Comparison of ENCODE assay signal across 16 cellular contexts in genomic region chr10:132558516-132559413, GRCh38. TPM values are rescaled to one million over a fixed set of nuclear protein-coding genes. Genes with fewer than 3 reads are reported as not detected.
A peak's percentile ranks its signal among the peaks of the same experiment; 100 is the strongest.
DNase-seq lines count a peak whose midpoint lies in the region; ATAC-seq, FAIRE-seq and TF ChIP-seq lines count a peak whose summit lies in the region.
"Had no signal": no experiment of that assay in that cellular context is flagged by ENCODE, and none has a peak within 500 bp of the region (broad histone marks: within the 10 kb centered on the region; RNA-seq: fewer than 3 reads in every experiment).

No MANE protein-coding gene starts in this region.

- H3K36me3 ChIP-seq in H7 (replicated peaks; ENCODE audit: control insufficient read depth, insufficient read depth, low read length): no peaks in the 10 kb centered on the region
- no peaks in the 10 kb centered on the region for H3K36me3 ChIP-seq in bronchial epithelial cell (ENCODE audit: control insufficient read depth, insufficient read depth, low read length)
- H3K36me3 ChIP-seq in gastroesophageal sphincter: no peaks in the 10 kb centered on the region
- H3K36me3 ChIP-seq: Peyer's patch had no signal

- peaks cover 40 to 45% (median 44%) of the 10 kb centered on the region in 3 donors for H3K4me1 Mint-ChIP-seq in naive B cell

- H3K4me3 ChIP-seq in H7 (ENCODE audit: insufficient read depth, low read depth, low read length) (no peak overlapping the region), bronchial epithelial cell (ENCODE audit: low read depth, low read length) (no peak overlapping the region), gastroesophageal sphincter (no peak overlapping the region)
- H3K4me3 ChIP-seq: Peyer's patch had no signal

- H3K4me3 Mint-ChIP-seq in naive B cell: peak overlapping the region in 3 of 8 donors; percentile 3 to 48 (median 22)

- no peak for TF ChIP-seq POLR2A in gastroesophageal sphincter (IDR thresholded peaks at IDR 0.05)

- H3K27me3 Mint-ChIP-seq in naive B cell: no peaks in the 10 kb centered on the region

- no peaks in the 10 kb centered on the region; the same call in 1 of the 2 replicates for H3K27me3 ChIP-seq in H7 (ENCODE audit: control insufficient read depth, insufficient read depth, low read length)
- no peaks in the 10 kb centered on the region for H3K27me3 ChIP-seq in bronchial epithelial cell (ENCODE audit: control insufficient read depth, insufficient read depth, low read length)
- no peaks in the 10 kb centered on the region for H3K27me3 ChIP-seq in gastroesophageal sphincter
- H3K27me3 ChIP-seq: Peyer's patch had no signal

- no peaks in the 10 kb centered on the region for H3K36me3 Mint-ChIP-seq in naive B cell

- H3K9me3 ChIP-seq in gastroesophageal sphincter: no peaks in the 10 kb centered on the region
- H3K9me3 ChIP-seq: Peyer's patch had no signal

- peak; percentile 78 for DNase-seq in H7
- DNase-seq in bronchial epithelial cell (ENCODE audit: low read depth): no peak
- no peak for DNase-seq in naive B cell
- DNase-seq in activated CD4-positive, alpha-beta T cell treated with anti-CD3 and anti-CD28 coated beads, Interleukin-2, amount 50 U/mL, for 4 hours: no peak
- DNase-seq in D341Med (ENCODE audit: low spot score): no peak
- DNase-seq: DMS153, GOT3, MM.1S, NCI-H1105, NCI-H1694 treated with DMSO at 0.1 percent for 48 hours, NCI-H446 treated with DMSO at 0.1 percent for 48 hours, NCI-H82, Peyer's patch, SHP77 treated with DMSO at 0.1 percent for 48 hours had no signal

- peaks cover 0 to 100% (median 17%) of the 10 kb centered on the region in 3 donors for H3K4me1 ChIP-seq in gastroesophageal sphincter

- peak overlapping the region in 2 of 4 donors; percentile 39 to 59 for H3K27ac ChIP-seq in gastroesophageal sphincter

- FAIRE-seq in bronchial epithelial cell (lab: Jason Lieb, UNC): peak; percentile 7

- no peaks in the 10 kb centered on the region for H3K9me3 Mint-ChIP-seq in naive B cell

- TF ChIP-seq CTCF in bronchial epithelial cell (IDR thresholded peaks at IDR 0.05; ENCODE audit: insufficient read depth, low read length, severe bottlenecking) (no peak), gastroesophageal sphincter (IDR thresholded peaks at IDR 0.05) (no peak)

- TF ChIP-seq EP300 in gastroesophageal sphincter (IDR thresholded peaks at IDR 0.05): no peak

- ATAC-seq in naive B cell (ENCODE audit: low read depth in 2 of 2) (no peak), GM18502 (IDR thresholded peaks at IDR 0.05; ENCODE audit: poor library complexity, unreplicated experiment) (no peak), gastroesophageal sphincter (no peak)

- 95 to 100% methylated on average over 1 to 2 of the region's 32 CpGs for WGBS in gastroesophageal sphincter (ENCODE audit: low coverage in 1 of 2), 2 donors

- H3K27ac Mint-ChIP-seq in naive B cell: peak overlapping the region in 5 of 6 donors; percentile 76 to 95 (median 95)

RNA-seq across cellular contexts. Expression of gene INPP5A, which starts 21.2 kb away (rescaled TPM):
- 21.0 and 29.2 TPM in 2 replicates for total RNA-seq in H7 (2014; rRNA removed; shearing (Covaris generic))
- total RNA-seq in bronchial epithelial cell (22.8 and 29.5 TPM in 2 replicates), gastroesophageal sphincter (100 to 1,000 TPM; 111 to 288 (median 215) TPM)
- polyA plus RNA-seq in naive B cell (ENCODE audit: low read depth in 6 of 6): 1 to 10 TPM; 1.3 to 6.7 (median 2.1) TPM
